1 cellular context compared by ENCODE assay signal in the genomic region with DNA sequence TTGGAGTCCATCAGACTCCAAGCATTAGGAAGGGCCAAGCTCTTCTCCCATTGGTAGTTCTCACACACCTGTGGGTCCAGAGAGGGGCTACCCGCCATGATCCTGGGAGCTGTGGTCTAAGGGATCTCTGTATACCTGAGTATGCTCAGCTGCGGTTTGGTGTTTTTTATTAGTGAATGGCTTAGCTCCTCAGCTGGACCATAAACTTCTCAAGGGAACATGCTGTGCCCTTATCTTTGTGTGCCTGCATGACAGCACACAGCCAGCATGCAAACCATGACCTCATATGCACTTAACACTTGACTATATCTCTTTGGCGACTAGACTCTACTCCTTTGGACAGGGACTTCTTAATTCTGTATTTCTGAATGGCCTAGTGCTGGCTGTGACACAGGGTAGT.
TF ChIP-seq lines count a peak whose summit lies in the region.

No MANE protein-coding gene starts in this region.

TF ChIP-seq in HEK293, 187 proteins besides CTCF, POLR2A, EP300 and RAD21 (continued from another document):
- TF ChIP-seq, protein P1, sequence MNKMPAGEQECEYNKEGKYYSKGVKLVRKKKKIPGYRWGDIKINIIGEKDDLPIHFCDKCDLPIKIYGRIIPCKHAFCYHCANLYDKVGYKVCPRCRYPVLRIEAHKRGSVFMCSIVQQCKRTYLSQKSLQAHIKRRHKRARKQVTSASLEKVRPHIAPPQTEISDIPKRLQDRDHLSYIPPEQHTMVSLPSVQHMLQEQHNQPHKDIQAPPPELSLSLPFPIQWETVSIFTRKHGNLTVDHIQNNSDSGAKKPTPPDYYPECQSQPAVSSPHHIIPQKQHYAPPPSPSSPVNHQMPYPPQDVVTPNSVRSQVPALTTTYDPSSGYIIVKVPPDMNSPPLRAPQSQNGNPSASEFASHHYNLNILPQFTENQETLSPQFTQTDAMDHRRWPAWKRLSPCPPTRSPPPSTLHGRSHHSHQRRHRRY (tag by site-specific recombination; IDR thresholded peaks at IDR 0.05), result no peak
- TF ChIP-seq, protein P2, sequence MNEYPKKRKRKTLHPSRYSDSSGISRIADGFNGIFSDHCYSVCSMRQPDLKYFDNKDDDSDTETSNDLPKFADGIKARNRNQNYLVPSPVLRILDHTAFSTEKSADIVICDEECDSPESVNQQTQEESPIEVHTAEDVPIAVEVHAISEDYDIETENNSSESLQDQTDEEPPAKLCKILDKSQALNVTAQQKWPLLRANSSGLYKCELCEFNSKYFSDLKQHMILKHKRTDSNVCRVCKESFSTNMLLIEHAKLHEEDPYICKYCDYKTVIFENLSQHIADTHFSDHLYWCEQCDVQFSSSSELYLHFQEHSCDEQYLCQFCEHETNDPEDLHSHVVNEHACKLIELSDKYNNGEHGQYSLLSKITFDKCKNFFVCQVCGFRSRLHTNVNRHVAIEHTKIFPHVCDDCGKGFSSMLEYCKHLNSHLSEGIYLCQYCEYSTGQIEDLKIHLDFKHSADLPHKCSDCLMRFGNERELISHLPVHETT (tag by site-specific recombination; IDR thresholded peaks at IDR 0.05), result no peak
- TF ChIP-seq, protein P3, sequence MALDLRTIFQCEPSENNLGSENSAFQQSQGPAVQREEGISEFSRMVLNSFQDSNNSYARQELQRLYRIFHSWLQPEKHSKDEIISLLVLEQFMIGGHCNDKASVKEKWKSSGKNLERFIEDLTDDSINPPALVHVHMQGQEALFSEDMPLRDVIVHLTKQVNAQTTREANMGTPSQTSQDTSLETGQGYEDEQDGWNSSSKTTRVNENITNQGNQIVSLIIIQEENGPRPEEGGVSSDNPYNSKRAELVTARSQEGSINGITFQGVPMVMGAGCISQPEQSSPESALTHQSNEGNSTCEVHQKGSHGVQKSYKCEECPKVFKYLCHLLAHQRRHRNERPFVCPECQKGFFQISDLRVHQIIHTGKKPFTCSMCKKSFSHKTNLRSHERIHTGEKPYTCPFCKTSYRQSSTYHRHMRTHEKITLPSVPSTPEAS (tag by site-specific recombination; IDR thresholded peaks at IDR 0.05), result no peak
- TF ChIP-seq, protein P4, sequence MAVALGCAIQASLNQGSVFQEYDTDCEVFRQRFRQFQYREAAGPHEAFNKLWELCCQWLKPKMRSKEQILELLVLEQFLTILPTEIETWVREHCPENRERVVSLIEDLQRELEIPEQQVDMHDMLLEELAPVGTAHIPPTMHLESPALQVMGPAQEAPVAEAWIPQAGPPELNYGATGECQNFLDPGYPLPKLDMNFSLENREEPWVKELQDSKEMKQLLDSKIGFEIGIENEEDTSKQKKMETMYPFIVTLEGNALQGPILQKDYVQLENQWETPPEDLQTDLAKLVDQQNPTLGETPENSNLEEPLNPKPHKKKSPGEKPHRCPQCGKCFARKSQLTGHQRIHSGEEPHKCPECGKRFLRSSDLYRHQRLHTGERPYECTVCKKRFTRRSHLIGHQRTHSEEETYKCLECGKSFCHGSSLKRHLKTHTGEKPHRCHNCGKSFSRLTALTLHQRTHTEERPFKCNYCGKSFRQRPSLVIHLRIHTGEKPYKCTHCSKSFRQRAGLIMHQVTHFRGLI (tag by site-specific recombination; IDR thresholded peaks at IDR 0.05), result peak; percentile 42; the same call in 1 of the 2 replicates
- TF ChIP-seq ZBTB7A (tag by site-specific recombination; IDR thresholded peaks at IDR 0.05; ENCODE audit: low read depth) (no peak), SP2 (tag by site-specific recombination; IDR thresholded peaks at IDR 0.05) (no peak)
